ENCODE assay signal across 1 cellular context in the genomic region with DNA sequence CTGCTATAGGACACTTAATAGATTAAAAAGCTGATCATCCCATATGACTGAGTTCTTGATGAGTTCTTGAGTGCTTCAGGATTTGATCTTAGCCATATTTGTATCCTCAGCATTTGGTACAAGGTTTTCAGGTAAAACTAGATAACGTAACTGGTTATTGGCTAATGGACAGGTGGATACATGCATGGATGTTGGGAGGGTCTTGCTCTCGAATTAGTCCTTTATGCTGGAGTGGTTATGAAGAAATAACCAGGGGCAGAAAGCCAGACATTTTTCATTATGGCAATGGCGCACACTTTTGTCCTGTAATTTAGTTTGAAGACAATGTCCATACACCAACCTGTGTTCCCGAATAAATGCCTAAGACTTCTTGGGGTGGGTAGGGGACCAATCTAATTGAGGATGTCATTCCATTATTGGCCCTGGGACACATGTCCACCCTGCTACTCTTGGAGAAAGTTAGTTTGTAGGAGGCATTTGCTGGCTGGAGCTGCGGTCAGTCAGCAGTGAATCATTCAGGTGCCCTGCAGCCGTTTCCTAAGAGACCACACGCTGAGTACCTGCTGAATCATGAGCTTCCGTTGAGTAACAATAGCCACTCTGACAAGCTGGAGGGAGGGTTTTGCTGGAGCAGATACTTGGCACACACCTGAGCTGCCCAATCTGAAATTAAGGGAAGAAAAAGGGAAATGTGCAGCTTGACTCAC.
A peak's percentile ranks its signal among the peaks of the same experiment; 100 is the strongest.
TF ChIP-seq lines count a peak whose summit lies in the region.

No MANE protein-coding gene starts in this region.

TF ChIP-seq in K562, 482 proteins besides CTCF, POLR2A, EP300 and RAD21 (continued from another document and continues in another):
- TF ChIP-seq, protein P1, sequence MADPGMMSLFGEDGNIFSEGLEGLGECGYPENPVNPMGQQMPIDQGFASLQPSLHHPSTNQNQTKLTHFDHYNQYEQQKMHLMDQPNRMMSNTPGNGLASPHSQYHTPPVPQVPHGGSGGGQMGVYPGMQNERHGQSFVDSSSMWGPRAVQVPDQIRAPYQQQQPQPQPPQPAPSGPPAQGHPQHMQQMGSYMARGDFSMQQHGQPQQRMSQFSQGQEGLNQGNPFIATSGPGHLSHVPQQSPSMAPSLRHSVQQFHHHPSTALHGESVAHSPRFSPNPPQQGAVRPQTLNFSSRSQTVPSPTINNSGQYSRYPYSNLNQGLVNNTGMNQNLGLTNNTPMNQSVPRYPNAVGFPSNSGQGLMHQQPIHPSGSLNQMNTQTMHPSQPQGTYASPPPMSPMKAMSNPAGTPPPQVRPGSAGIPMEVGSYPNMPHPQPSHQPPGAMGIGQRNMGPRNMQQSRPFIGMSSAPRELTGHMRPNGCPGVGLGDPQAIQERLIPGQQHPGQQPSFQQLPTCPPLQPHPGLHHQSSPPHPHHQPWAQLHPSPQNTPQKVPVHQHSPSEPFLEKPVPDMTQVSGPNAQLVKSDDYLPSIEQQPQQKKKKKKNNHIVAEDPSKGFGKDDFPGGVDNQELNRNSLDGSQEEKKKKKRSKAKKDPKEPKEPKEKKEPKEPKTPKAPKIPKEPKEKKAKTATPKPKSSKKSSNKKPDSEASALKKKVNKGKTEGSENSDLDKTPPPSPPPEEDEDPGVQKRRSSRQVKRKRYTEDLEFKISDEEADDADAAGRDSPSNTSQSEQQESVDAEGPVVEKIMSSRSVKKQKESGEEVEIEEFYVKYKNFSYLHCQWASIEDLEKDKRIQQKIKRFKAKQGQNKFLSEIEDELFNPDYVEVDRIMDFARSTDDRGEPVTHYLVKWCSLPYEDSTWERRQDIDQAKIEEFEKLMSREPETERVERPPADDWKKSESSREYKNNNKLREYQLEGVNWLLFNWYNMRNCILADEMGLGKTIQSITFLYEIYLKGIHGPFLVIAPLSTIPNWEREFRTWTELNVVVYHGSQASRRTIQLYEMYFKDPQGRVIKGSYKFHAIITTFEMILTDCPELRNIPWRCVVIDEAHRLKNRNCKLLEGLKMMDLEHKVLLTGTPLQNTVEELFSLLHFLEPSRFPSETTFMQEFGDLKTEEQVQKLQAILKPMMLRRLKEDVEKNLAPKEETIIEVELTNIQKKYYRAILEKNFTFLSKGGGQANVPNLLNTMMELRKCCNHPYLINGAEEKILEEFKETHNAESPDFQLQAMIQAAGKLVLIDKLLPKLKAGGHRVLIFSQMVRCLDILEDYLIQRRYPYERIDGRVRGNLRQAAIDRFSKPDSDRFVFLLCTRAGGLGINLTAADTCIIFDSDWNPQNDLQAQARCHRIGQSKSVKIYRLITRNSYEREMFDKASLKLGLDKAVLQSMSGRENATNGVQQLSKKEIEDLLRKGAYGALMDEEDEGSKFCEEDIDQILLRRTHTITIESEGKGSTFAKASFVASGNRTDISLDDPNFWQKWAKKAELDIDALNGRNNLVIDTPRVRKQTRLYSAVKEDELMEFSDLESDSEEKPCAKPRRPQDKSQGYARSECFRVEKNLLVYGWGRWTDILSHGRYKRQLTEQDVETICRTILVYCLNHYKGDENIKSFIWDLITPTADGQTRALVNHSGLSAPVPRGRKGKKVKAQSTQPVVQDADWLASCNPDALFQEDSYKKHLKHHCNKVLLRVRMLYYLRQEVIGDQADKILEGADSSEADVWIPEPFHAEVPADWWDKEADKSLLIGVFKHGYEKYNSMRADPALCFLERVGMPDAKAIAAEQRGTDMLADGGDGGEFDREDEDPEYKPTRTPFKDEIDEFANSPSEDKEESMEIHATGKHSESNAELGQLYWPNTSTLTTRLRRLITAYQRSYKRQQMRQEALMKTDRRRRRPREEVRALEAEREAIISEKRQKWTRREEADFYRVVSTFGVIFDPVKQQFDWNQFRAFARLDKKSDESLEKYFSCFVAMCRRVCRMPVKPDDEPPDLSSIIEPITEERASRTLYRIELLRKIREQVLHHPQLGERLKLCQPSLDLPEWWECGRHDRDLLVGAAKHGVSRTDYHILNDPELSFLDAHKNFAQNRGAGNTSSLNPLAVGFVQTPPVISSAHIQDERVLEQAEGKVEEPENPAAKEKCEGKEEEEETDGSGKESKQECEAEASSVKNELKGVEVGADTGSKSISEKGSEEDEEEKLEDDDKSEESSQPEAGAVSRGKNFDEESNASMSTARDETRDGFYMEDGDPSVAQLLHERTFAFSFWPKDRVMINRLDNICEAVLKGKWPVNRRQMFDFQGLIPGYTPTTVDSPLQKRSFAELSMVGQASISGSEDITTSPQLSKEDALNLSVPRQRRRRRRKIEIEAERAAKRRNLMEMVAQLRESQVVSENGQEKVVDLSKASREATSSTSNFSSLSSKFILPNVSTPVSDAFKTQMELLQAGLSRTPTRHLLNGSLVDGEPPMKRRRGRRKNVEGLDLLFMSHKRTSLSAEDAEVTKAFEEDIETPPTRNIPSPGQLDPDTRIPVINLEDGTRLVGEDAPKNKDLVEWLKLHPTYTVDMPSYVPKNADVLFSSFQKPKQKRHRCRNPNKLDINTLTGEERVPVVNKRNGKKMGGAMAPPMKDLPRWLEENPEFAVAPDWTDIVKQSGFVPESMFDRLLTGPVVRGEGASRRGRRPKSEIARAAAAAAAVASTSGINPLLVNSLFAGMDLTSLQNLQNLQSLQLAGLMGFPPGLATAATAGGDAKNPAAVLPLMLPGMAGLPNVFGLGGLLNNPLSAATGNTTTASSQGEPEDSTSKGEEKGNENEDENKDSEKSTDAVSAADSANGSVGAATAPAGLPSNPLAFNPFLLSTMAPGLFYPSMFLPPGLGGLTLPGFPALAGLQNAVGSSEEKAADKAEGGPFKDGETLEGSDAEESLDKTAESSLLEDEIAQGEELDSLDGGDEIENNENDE (IDR thresholded peaks at IDR 0.05; ENCODE audit: low read depth, low read length) = no peak
- no peak for TF ChIP-seq ZNF24 (IDR thresholded peaks at IDR 0.05)
- no peak for TF ChIP-seq RUNX1 (IDR thresholded peaks at IDR 0.05; ENCODE audit: low read depth)
- TF ChIP-seq CTBP1 (IDR thresholded peaks at IDR 0.05; ENCODE audit: borderline replicate concordance) = peak; percentile 51; the same call in 1 of the 2 replicates
- TF ChIP-seq RFX1 (IDR thresholded peaks at IDR 0.05) = peak; percentile 58
- TF ChIP-seq, protein P2, sequence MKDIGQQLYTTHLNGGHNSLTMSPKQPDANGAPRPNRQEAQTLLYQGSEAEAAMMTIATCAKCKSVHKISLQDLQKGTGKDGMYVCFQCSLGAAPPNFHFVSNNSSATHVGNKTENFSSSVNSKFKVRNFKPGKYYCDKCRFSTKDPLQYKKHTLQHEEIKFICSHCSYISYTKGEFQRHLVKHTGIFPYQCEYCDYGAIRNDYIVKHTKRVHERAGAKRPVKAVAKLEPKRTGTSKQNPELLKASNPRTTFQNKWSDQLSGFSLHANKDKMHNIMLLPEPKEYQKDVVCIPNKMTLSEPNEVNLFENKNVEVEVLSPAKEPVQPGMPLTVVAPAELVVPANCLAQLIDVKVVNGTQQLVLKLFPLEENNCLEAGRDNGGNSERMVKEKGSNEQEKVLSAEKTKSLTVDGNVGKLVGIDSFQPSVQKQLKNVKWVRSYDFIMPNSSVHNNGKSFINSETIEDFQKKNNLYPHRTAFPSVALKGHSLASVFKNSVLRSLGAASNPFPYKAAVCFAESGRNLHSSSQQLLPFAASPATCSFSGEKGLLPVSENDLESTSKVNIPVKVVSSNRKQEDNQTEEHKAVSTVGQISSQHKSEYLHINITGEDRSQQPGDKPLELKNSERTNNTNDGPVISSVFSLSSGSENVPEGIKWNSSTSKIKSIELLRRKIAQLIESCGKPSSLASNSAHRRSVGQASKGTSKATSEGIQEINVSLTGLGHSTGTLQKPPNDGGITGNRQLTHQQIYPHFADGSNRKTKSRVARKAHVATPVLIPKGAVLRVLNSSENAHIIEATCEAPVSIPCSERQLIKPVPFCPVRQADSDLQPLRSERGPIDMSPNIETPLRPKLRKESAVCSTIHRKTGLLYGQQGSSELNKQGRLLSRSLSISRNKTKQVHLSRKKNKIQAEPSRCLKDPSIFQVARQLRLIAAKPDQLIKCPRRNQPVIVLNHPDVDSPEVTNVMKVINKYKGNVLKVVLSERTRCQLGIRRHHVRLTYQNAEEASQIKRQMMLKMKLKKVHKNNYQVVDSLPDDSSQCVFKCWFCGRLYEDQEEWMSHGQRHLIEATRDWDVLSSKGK (CRISPR knock-in tag; IDR thresholded peaks at IDR 0.05) = no peak
- no peak for TF ChIP-seq ZNF274 (IDR thresholded peaks at IDR 0.05; ENCODE audit: borderline replicate concordance, low read depth, low read length)
- no peak for TF ChIP-seq HSF4 (CRISPR knock-in tag; IDR thresholded peaks at IDR 0.05; ENCODE audit: borderline replicate concordance)
- TF ChIP-seq DNMT1 (IDR thresholded peaks at IDR 0.05) = no peak
- no peak for TF ChIP-seq NCOA6 (IDR thresholded peaks at IDR 0.05)
- TF ChIP-seq, protein P3, sequence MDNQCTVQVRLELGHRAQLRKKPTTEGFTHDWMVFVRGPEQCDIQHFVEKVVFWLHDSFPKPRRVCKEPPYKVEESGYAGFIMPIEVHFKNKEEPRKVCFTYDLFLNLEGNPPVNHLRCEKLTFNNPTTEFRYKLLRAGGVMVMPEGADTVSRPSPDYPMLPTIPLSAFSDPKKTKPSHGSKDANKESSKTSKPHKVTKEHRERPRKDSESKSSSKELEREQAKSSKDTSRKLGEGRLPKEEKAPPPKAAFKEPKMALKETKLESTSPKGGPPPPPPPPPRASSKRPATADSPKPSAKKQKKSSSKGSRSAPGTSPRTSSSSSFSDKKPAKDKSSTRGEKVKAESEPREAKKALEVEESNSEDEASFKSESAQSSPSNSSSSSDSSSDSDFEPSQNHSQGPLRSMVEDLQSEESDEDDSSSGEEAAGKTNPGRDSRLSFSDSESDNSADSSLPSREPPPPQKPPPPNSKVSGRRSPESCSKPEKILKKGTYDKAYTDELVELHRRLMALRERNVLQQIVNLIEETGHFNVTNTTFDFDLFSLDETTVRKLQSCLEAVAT (IDR thresholded peaks at IDR 0.05) = 0 out of 4 replicates have a peak, but pooled peaks of 1 of the 2 experiments have one; percentile 51
- TF ChIP-seq ERF (CRISPR knock-in tag; IDR thresholded peaks at IDR 0.05) = no peak
- TF ChIP-seq ZNF217 (CRISPR knock-in tag; IDR thresholded peaks at IDR 0.05) = no peak
- TF ChIP-seq, protein P4, sequence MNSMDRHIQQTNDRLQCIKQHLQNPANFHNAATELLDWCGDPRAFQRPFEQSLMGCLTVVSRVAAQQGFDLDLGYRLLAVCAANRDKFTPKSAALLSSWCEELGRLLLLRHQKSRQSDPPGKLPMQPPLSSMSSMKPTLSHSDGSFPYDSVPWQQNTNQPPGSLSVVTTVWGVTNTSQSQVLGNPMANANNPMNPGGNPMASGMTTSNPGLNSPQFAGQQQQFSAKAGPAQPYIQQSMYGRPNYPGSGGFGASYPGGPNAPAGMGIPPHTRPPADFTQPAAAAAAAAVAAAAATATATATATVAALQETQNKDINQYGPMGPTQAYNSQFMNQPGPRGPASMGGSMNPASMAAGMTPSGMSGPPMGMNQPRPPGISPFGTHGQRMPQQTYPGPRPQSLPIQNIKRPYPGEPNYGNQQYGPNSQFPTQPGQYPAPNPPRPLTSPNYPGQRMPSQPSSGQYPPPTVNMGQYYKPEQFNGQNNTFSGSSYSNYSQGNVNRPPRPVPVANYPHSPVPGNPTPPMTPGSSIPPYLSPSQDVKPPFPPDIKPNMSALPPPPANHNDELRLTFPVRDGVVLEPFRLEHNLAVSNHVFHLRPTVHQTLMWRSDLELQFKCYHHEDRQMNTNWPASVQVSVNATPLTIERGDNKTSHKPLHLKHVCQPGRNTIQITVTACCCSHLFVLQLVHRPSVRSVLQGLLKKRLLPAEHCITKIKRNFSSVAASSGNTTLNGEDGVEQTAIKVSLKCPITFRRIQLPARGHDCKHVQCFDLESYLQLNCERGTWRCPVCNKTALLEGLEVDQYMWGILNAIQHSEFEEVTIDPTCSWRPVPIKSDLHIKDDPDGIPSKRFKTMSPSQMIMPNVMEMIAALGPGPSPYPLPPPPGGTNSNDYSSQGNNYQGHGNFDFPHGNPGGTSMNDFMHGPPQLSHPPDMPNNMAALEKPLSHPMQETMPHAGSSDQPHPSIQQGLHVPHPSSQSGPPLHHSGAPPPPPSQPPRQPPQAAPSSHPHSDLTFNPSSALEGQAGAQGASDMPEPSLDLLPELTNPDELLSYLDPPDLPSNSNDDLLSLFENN (IDR thresholded peaks at IDR 0.05; ENCODE audit: low read depth in 2 of 2, low read length in 2 of 2) = no peak
- TF ChIP-seq BDP1 (IDR thresholded peaks at IDR 0.05; ENCODE audit: insufficient read depth, insufficient read length) = no peak
- no peak for TF ChIP-seq FOXK1 (CRISPR knock-in tag; IDR thresholded peaks at IDR 0.05; ENCODE audit: borderline replicate concordance)
- TF ChIP-seq GTF2F1 (IDR thresholded peaks at IDR 0.05; ENCODE audit: low read depth, low read length) = no peak
- TF ChIP-seq, protein P5, sequence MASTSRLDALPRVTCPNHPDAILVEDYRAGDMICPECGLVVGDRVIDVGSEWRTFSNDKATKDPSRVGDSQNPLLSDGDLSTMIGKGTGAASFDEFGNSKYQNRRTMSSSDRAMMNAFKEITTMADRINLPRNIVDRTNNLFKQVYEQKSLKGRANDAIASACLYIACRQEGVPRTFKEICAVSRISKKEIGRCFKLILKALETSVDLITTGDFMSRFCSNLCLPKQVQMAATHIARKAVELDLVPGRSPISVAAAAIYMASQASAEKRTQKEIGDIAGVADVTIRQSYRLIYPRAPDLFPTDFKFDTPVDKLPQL (IDR thresholded peaks at IDR 0.05; ENCODE audit: extremely low read depth, insufficient read length) = no peak
- TF ChIP-seq, protein P6, sequence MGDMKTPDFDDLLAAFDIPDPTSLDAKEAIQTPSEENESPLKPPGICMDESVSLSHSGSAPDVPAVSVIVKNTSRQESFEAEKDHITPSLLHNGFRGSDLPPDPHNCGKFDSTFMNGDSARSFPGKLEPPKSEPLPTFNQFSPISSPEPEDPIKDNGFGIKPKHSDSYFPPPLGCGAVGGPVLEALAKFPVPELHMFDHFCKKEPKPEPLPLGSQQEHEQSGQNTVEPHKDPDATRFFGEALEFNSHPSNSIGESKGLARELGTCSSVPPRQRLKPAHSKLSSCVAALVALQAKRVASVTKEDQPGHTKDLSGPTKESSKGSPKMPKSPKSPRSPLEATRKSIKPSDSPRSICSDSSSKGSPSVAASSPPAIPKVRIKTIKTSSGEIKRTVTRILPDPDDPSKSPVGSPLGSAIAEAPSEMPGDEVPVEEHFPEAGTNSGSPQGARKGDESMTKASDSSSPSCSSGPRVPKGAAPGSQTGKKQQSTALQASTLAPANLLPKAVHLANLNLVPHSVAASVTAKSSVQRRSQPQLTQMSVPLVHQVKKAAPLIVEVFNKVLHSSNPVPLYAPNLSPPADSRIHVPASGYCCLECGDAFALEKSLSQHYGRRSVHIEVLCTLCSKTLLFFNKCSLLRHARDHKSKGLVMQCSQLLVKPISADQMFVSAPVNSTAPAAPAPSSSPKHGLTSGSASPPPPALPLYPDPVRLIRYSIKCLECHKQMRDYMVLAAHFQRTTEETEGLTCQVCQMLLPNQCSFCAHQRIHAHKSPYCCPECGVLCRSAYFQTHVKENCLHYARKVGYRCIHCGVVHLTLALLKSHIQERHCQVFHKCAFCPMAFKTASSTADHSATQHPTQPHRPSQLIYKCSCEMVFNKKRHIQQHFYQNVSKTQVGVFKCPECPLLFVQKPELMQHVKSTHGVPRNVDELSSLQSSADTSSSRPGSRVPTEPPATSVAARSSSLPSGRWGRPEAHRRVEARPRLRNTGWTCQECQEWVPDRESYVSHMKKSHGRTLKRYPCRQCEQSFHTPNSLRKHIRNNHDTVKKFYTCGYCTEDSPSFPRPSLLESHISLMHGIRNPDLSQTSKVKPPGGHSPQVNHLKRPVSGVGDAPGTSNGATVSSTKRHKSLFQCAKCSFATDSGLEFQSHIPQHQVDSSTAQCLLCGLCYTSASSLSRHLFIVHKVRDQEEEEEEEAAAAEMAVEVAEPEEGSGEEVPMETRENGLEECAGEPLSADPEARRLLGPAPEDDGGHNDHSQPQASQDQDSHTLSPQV (IDR thresholded peaks at IDR 0.05) = no peak
- no peak for TF ChIP-seq NCOR1 (IDR thresholded peaks at IDR 0.05)
- TF ChIP-seq PML (IDR thresholded peaks at IDR 0.05; ENCODE audit: low read length) = no peak
- TF ChIP-seq POLR3G (IDR thresholded peaks at IDR 0.05; ENCODE audit: extremely low read depth, insufficient read length, insufficient replicate concordance) = no peak
- TF ChIP-seq ZNF507 (tag; conservative IDR thresholded peaks at IDR 0.05) = no peak
- TF ChIP-seq RCOR1 (IDR thresholded peaks at IDR 0.05; ENCODE audit: borderline replicate concordance in 1 of 2, low read depth in 2 of 2, low read length in 2 of 2) = no peak
- no peak for TF ChIP-seq GTF2A2 (tag; IDR thresholded peaks at IDR 0.05)
